1 cellular context compared by ENCODE assay signal in the genomic region with DNA sequence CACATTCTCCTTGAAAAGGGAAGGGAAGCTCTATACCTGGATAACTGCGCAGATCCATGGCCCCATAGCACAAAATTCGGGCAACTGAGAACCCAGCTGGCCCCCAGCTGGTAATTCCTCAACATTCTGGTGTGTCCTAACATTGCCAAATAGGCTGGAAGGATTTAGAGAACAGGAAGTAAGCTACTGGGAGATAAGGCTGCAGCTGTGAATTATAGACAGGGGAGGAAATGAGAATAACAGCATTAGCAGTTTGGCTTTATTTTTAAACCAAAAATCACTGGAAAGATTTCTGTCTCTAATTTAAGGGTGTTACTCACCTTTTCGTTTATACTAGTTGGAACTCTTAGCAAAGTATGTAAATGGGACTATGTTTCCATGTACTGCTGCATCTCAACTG.
TF ChIP-seq lines count a peak whose summit lies in the region.

No MANE protein-coding gene starts in this region.

TF ChIP-seq in K562, 482 proteins besides CTCF, POLR2A, EP300 and RAD21 (continued from another document):
- TF ChIP-seq SIN3A (IDR thresholded peaks at IDR 0.05; ENCODE audit: borderline replicate concordance in 2 of 2, control insufficient read depth in 1 of 2, low read depth in 2 of 2, low read length in 2 of 2): peak in 1 of 2 experiments; percentile 31; a peak in 1 of 4 replicates
- TF ChIP-seq, protein P1, sequence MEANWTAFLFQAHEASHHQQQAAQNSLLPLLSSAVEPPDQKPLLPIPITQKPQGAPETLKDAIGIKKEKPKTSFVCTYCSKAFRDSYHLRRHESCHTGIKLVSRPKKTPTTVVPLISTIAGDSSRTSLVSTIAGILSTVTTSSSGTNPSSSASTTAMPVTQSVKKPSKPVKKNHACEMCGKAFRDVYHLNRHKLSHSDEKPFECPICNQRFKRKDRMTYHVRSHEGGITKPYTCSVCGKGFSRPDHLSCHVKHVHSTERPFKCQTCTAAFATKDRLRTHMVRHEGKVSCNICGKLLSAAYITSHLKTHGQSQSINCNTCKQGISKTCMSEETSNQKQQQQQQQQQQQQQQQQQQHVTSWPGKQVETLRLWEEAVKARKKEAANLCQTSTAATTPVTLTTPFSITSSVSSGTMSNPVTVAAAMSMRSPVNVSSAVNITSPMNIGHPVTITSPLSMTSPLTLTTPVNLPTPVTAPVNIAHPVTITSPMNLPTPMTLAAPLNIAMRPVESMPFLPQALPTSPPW (CRISPR knock-in tag; IDR thresholded peaks at IDR 0.05): peak; percentile 32; the same call in 1 of the 2 replicates
- TF ChIP-seq ELF4 (CRISPR knock-in tag; IDR thresholded peaks at IDR 0.05): no peak
- TF ChIP-seq TEAD4 (IDR thresholded peaks at IDR 0.05; ENCODE audit: low read length): peak; percentile 88
- TF ChIP-seq TEAD4 (CRISPR knock-in tag; IDR thresholded peaks at IDR 0.05; ENCODE audit: borderline replicate concordance): no peak
- TF ChIP-seq ZNF589 (CRISPR knock-in tag; IDR thresholded peaks at IDR 0.05; ENCODE audit: low read depth): 0 out of 2 replicates have a peak, but pooled peaks have one; percentile 22
- peak; percentile 13; the same call in 1 of the 2 replicates for TF ChIP-seq MTA2 (IDR thresholded peaks at IDR 0.05; ENCODE audit: low read depth)
- 0 out of 2 replicates have a peak, but pooled peaks have one; percentile 52 for TF ChIP-seq SMAD3 (CRISPR knock-in tag; conservative IDR thresholded peaks at IDR 0.05)
- TF ChIP-seq HSF4 (CRISPR knock-in tag; IDR thresholded peaks at IDR 0.05; ENCODE audit: borderline replicate concordance): no peak
- TF ChIP-seq, protein P2, sequence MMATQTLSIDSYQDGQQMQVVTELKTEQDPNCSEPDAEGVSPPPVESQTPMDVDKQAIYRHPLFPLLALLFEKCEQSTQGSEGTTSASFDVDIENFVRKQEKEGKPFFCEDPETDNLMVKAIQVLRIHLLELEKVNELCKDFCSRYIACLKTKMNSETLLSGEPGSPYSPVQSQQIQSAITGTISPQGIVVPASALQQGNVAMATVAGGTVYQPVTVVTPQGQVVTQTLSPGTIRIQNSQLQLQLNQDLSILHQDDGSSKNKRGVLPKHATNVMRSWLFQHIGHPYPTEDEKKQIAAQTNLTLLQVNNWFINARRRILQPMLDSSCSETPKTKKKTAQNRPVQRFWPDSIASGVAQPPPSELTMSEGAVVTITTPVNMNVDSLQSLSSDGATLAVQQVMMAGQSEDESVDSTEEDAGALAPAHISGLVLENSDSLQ (IDR thresholded peaks at IDR 0.05): peak; percentile 44
- TF ChIP-seq, protein P3, sequence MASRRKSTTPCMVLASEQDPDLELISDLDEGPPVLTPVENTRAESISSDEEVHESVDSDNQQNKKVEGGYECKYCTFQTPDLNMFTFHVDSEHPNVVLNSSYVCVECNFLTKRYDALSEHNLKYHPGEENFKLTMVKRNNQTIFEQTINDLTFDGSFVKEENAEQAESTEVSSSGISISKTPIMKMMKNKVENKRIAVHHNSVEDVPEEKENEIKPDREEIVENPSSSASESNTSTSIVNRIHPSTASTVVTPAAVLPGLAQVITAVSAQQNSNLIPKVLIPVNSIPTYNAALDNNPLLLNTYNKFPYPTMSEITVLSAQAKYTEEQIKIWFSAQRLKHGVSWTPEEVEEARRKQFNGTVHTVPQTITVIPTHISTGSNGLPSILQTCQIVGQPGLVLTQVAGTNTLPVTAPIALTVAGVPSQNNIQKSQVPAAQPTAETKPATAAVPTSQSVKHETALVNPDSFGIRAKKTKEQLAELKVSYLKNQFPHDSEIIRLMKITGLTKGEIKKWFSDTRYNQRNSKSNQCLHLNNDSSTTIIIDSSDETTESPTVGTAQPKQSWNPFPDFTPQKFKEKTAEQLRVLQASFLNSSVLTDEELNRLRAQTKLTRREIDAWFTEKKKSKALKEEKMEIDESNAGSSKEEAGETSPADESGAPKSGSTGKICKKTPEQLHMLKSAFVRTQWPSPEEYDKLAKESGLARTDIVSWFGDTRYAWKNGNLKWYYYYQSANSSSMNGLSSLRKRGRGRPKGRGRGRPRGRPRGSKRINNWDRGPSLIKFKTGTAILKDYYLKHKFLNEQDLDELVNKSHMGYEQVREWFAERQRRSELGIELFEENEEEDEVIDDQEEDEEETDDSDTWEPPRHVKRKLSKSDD (conservative IDR thresholded peaks at IDR 0.05; ENCODE audit: low read length): no peak
- TF ChIP-seq ZNF212 (CRISPR knock-in tag; IDR thresholded peaks at IDR 0.05): no peak
- peak; percentile 69 for TF ChIP-seq MEIS2 (IDR thresholded peaks at IDR 0.05; ENCODE audit: partially characterized antibody)
